25 cellular contexts compared by ENCODE assay signal in genomic region chr10:125112697-125113494, GRCh38. TPM values are rescaled to one million over a fixed set of nuclear protein-coding genes. Genes with fewer than 3 reads are reported as not detected.
DNase-seq lines count a peak whose midpoint lies in the region; ATAC-seq and TF ChIP-seq lines count a peak whose summit lies in the region.
"Had no signal": no experiment of that assay in that cellular context is flagged by ENCODE, and none has a peak within 500 bp of the region (broad histone marks: within the 10 kb centered on the region; RNA-seq: fewer than 3 reads in every experiment).

No MANE protein-coding gene starts in this region.

- TF ChIP-seq CTCF in SK-N-SH (IDR thresholded peaks at IDR 0.05) (no peak), hepatocyte (IDR thresholded peaks at IDR 0.05; ENCODE audit: poor library complexity) (no peak), nephron progenitor cell (IDR thresholded peaks at IDR 0.05) (no peak), transverse colon (IDR thresholded peaks at IDR 0.05) (no peak)

- H3K27ac Mint-ChIP-seq in nephron progenitor cell, result peak overlapping the region; percentile 71
- H3K27ac Mint-ChIP-seq: activated naive CD4-positive, alpha-beta T cell treated with anti-CD3 and anti-CD28 coated beads for 36 hours; activated T-cell treated with anti-CD3 and anti-CD28 coated beads, Interleukin-2, amount 50 U/mL, for 72 hours; CD8-positive, alpha-beta T cell had no signal

- H3K79me2 ChIP-seq in SK-N-SH (ENCODE audit: insufficient read depth) (peaks cover 97% of the 10 kb centered on the region), hepatocyte (peaks cover 99% of the 10 kb centered on the region)

- H3K9me2 ChIP-seq in SK-N-SH (no peaks in the 10 kb centered on the region), hepatocyte (replicated peaks; ENCODE audit: insufficient read depth) (no peaks in the 10 kb centered on the region)

- TF ChIP-seq EP300 in SK-N-SH (IDR thresholded peaks at IDR 0.05; ENCODE audit: borderline replicate concordance in 1 of 2, low read depth in 1 of 2, low read length in 1 of 2) (no peak), transverse colon (IDR thresholded peaks at IDR 0.05; ENCODE audit: low read depth) (no peak)

- no peak for TF ChIP-seq POLR2A in transverse colon (IDR thresholded peaks at IDR 0.05)

- H3K27me3 ChIP-seq in SK-N-SH (ENCODE audit: insufficient read depth) (no peaks in the 10 kb centered on the region), hepatocyte (no peaks in the 10 kb centered on the region), transverse colon (no peaks in the 10 kb centered on the region)
- H3K27me3 ChIP-seq: SJCRH30, tibial artery had no signal

- CTCF ChIA-PET in SK-N-SH (lab: Yijun Ruan, JAX), result no interaction called here

- no peaks in the 10 kb centered on the region for H3K27me3 Mint-ChIP-seq in nephron progenitor cell (ENCODE audit: low read depth, poor library complexity)

- H3K9me3 ChIP-seq in SK-N-SH (no peaks in the 10 kb centered on the region), hepatocyte (ENCODE audit: low read depth) (no peaks in the 10 kb centered on the region), transverse colon (no peaks in the 10 kb centered on the region)
- H3K9me3 ChIP-seq: prostate gland, SJCRH30, tibial artery had no signal

- H3K9me3 Mint-ChIP-seq in nephron progenitor cell, result peaks cover 27% of the 10 kb centered on the region
- H3K9me3 Mint-ChIP-seq: central memory CD8-positive, alpha-beta T cell had no signal

- no peak for DNase-seq in SK-N-SH
- DNase-seq in hepatocyte (ENCODE audit: low spot score), result no peak
- no peak for DNase-seq in nephron progenitor cell
- DNase-seq in transverse colon, result no peak
- DNase-seq in NCI-H2107 (lab: John Stamatoyannopoulos, UW), result no peak
- DNase-seq in HPDE6-E6E7 (ENCODE audit: extremely low spot score), result no peak
- DNase-seq: activated CD4-positive, alpha-beta T cell treated with anti-CD3 and anti-CD28 coated beads for 48 hours; activated naive CD4-positive, alpha-beta T cell treated with anti-CD3 and anti-CD28 coated beads for 36 hours; activated T-cell treated with anti-CD3 and anti-CD28 coated beads, Interleukin-2, amount 50 U/mL, for 72 hours; CD8-positive, alpha-beta T cell; DMS153; foreskin melanocyte; GF-D8; NCI-H1092 treated with DMSO at 0.1 percent for 48 hours; NCI-H2081; NK-92 treated with Interleukin-12 subunit alpha and Interleukin-12 subunit beta, amount 100 ng/mL, for 24 hours; SJCRH30; stimulated activated CD4-positive, alpha-beta T cell treated with anti-CD3 and anti-CD28 coated beads, Interleukin-2, amount 100 ng/mL, for 24 hours; stimulated activated naive CD4-positive, alpha-beta T cell had no signal

- intact Hi-C loops in transverse colon (cut with DNase I; ENCODE audit: low total_unique reads), result loop anchor here (10.0 kb wide), 1 partner anchor 48 kb away; no protein-coding TSS in a partner anchor

- H3K4me1 Mint-ChIP-seq in nephron progenitor cell, result peaks cover under 1% of the 10 kb centered on the region

- POLR2A ChIA-PET in SK-N-SH (lab: Yijun Ruan, JAX), result interaction anchor here (0.7 kb wide), 1 partner anchor 53 kb away, joined by 5 read pairs; no protein-coding TSS in a partner anchor

- H3K9ac ChIP-seq in SK-N-SH, result no peak overlapping the region

- ATAC-seq in GM18511 (IDR thresholded peaks at IDR 0.05; ENCODE audit: unreplicated experiment) (no peak), HG03571 (IDR thresholded peaks at IDR 0.05; ENCODE audit: unreplicated experiment) (no peak)
- ATAC-seq: activated T-cell treated with anti-CD3 and anti-CD28 coated beads, Interleukin-2, amount 50 U/mL, for 72 hours; CD8-positive, alpha-beta T cell; HepG2 had no signal

- H3K36me3 Mint-ChIP-seq in nephron progenitor cell (ENCODE audit: low read depth), result peaks cover 64% of the 10 kb centered on the region
- H3K36me3 Mint-ChIP-seq: CD8-positive, alpha-beta T cell had no signal

- no peak overlapping the region for H3K4me3 ChIP-seq in SK-N-SH (ENCODE audit: low read depth in 2 of 2, low read length in 1 of 2)
- H3K4me3 ChIP-seq in hepatocyte, result no peak overlapping the region
- H3K4me3 ChIP-seq in transverse colon, result no peak overlapping the region
- H3K4me3 ChIP-seq: prostate gland, SJCRH30, tibial artery had no signal

- no peak for TF ChIP-seq RAD21 in SK-N-SH (IDR thresholded peaks at IDR 0.05; ENCODE audit: low read length)

- no peak overlapping the region for H3K4me2 ChIP-seq in SK-N-SH
- H3K4me2 ChIP-seq in hepatocyte, result peak overlapping the region; percentile 12

- H3K4me1 ChIP-seq in SK-N-SH (ENCODE audit: control insufficient read depth in 1 of 2, insufficient read depth in 2 of 2, low read depth in 1 of 2, low read length in 1 of 2) (peaks cover 6 to 14% of the 10 kb centered on the region in 2 experiments; a peak in 3 of 4 replicates), hepatocyte (ENCODE audit: insufficient read depth) (peaks cover 18% of the 10 kb centered on the region), transverse colon (peaks cover 3 to 28% (median 24%) of the 10 kb centered on the region in 4 donors)

- H3F3A ChIP-seq in SK-N-SH (replicated peaks; ENCODE audit: insufficient read depth), result no peaks in the 10 kb centered on the region

- WGBS in SK-N-SH (ENCODE audit: low lambda C conversion rate), result 100% methylated on average over 2 of the region's 2 CpGs
- WGBS in hepatocyte (ENCODE audit: low lambda C conversion rate, missing lambda C conversion rate), result 94% methylated on average over 2 of the region's 2 CpGs
- WGBS in transverse colon (ENCODE audit: low coverage in 1 of 2), 2 donors, result 89% methylated on average over 2 of the region's 2 CpGs; no CpG with 5 or more reads in 1 of the 2 donors

- no peak overlapping the region for H3K27ac ChIP-seq in SK-N-SH (ENCODE audit: low read depth in 2 of 2, low read length in 1 of 2)
- H3K27ac ChIP-seq in hepatocyte, result peak overlapping the region; percentile 18
- peak overlapping the region in 3 of 4 donors; percentile 13 to 33 (median 28) for H3K27ac ChIP-seq in transverse colon
- H3K27ac ChIP-seq: SJCRH30 had no signal

- H4K20me1 ChIP-seq in SK-N-SH (ENCODE audit: insufficient read depth) (peaks cover 90% of the 10 kb centered on the region), hepatocyte (ENCODE audit: insufficient read depth, poor library complexity, severe bottlenecking) (peaks cover 79% of the 10 kb centered on the region)

- H3K36me3 ChIP-seq in SK-N-SH (replicated peaks in 1 of 2; ENCODE audit: control insufficient read depth in 1 of 2, insufficient read depth in 2 of 2, low read length in 1 of 2) (peaks cover 19 to 28% of the 10 kb centered on the region in 2 experiments), hepatocyte (replicated peaks; ENCODE audit: insufficient read depth, low read depth) (peaks cover 4% of the 10 kb centered on the region), transverse colon (peaks cover 0 to 17% (median 5%) of the 10 kb centered on the region in 4 donors)
- H3K36me3 ChIP-seq: prostate gland had no signal

- no peak overlapping the region for H3K4me3 Mint-ChIP-seq in nephron progenitor cell
- H3K4me3 Mint-ChIP-seq: activated naive CD4-positive, alpha-beta T cell treated with anti-CD3 and anti-CD28 coated beads for 36 hours; activated T-cell treated with anti-CD3 and anti-CD28 coated beads, Interleukin-2, amount 50 U/mL, for 72 hours; CD8-positive, alpha-beta T cell; central memory CD8-positive, alpha-beta T cell had no signal

- no peak overlapping the region for H2AFZ ChIP-seq in SK-N-SH (ENCODE audit: low read depth)
- H2AFZ ChIP-seq in hepatocyte, result no peak overlapping the region

- in situ Hi-C loops in transverse colon (cut with MboI; ENCODE audit: low pct_ligation_motif_present in 1 of 4, low pct_unique_long_range_greater_than_20kb in 1 of 4, low sequenced_read_pairs in 3 of 4), result no loop called here

TF ChIP-seq in SK-N-SH, 30 proteins besides CTCF, POLR2A, EP300 and RAD21:
- TF ChIP-seq ELF1 (IDR thresholded peaks at IDR 0.05), result no peak
- TF ChIP-seq GATA2 (CRISPR knock-in tag; IDR thresholded peaks at IDR 0.05), result 0 out of 2 replicates have a peak, but pooled peaks have one; percentile 10
- no peak for TF ChIP-seq TCF12 (IDR thresholded peaks at IDR 0.05)
- TF ChIP-seq GABPA (IDR thresholded peaks at IDR 0.05; ENCODE audit: low read depth), result no peak
TF ChIP-seq in SK-N-SH: peak in this region for 1.

RNA-seq across cellular contexts. Expression of gene CTBP2, which starts 47.5 kb away (rescaled TPM):
- polyA plus RNA-seq in SK-N-SH (2012; rRNA removed) (51.5 and 69.7 TPM in 2 replicates), hepatocyte (81.0 and 85.3 TPM in 2 replicates)
- 41.0 and 63.0 TPM in 2 replicates for polyA plus RNA-seq in SK-N-SH (2012; cell fraction: cytosol; rRNA removed)
- 128 and 129 TPM in 2 replicates for polyA plus RNA-seq in SK-N-SH (2012; cell fraction: nucleus; rRNA removed)
- total RNA-seq in hepatocyte (61.3 and 61.5 TPM in 2 replicates), transverse colon (100 to 1,000 TPM in 1 of 4 donors, 10 to 100 TPM in 3; 71.9 to 247 (median 98.4) TPM)
- total RNA-seq: HepG2 had no signal

Comparison
In these comparisons a context has a peak if more than half of its experiments do, and no peak if none do; other contexts are left out.
1. H3K27ac ChIP-seq: peak in hepatocyte (single experiment) and transverse colon (3 of 4); none in SK-N-SH (0 of 2).